17 cellular contexts compared by ENCODE assay signal in the genomic region with DNA sequence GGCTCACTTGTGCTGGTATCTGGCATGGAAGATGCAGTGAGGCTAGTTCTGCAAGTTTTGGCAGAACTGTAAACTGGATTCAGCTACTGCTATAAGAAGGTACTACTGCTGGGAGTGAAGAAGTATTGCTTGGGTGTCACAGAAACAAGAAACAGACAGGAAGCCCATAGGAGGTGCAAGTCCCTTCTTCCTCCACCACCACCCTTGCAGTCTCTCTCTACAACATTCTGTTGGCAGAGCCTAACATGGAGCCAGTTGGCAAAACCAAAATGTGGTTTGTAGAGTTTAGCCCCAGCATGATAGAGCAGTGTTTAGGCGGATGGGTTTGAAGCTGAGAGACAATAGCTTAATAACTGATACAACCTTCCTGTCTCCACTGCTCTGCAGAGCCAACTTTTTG.
"Had no signal": no experiment of that assay in that cellular context is flagged by ENCODE, and none has a peak within 500 bp of the region (broad histone marks: within the 10 kb centered on the region; RNA-seq: fewer than 3 reads in every experiment).

No MANE protein-coding gene starts in this region.

- ATAC-seq: left lobe of liver; pancreas; right cardiac atrium; stimulated activated naive CD8-positive, alpha-beta T cell treated with anti-CD3 and anti-CD28 coated beads, Interleukin-15, Interleukin-2, amounts not matched to agents 100 U/mL and 50 U/mL, for 24 hours had no signal

- H3K27ac ChIP-seq: hepatocyte, neural progenitor cell, pancreas, suprapubic skin, thyroid gland had no signal

- FAIRE-seq: endothelial cell of umbilical vein, urothelium cell line had no signal

- DNase-seq: foreskin melanocyte; head of caudate nucleus; mammary epithelial cell; natural killer cell; nucleus accumbens; pancreas; right cardiac atrium; small intestine; stimulated activated CD4-positive, alpha-beta T cell treated with anti-CD3 and anti-CD28 coated beads, Interleukin-12 subunit alpha, Interleukin-12 subunit beta, amount 100 ng/mL, for 4 hours; stimulated activated naive CD8-positive, alpha-beta T cell treated with anti-CD3 and anti-CD28 coated beads, Interleukin-15, Interleukin-2, amounts not matched to agents 100 U/mL and 50 U/mL, for 24 hours; thyroid gland had no signal

- H3K9ac ChIP-seq: neural progenitor cell had no signal

- H3K27me3 ChIP-seq: hepatocyte, neural progenitor cell, pancreas, suprapubic skin, thyroid gland had no signal

- H2AFZ ChIP-seq: hepatocyte, neural progenitor cell had no signal

- H3K4me2 ChIP-seq: hepatocyte, neural progenitor cell had no signal

- H3K36me3 ChIP-seq: neural progenitor cell, pancreas, suprapubic skin, thyroid gland had no signal

- H3K9me3 ChIP-seq: pancreas, suprapubic skin, thyroid gland had no signal

- H3K4me3 ChIP-seq: hepatocyte, neural progenitor cell, pancreas, suprapubic skin, thyroid gland had no signal
